Comparison of ENCODE assay signal across 8 cellular contexts in the genomic region with DNA sequence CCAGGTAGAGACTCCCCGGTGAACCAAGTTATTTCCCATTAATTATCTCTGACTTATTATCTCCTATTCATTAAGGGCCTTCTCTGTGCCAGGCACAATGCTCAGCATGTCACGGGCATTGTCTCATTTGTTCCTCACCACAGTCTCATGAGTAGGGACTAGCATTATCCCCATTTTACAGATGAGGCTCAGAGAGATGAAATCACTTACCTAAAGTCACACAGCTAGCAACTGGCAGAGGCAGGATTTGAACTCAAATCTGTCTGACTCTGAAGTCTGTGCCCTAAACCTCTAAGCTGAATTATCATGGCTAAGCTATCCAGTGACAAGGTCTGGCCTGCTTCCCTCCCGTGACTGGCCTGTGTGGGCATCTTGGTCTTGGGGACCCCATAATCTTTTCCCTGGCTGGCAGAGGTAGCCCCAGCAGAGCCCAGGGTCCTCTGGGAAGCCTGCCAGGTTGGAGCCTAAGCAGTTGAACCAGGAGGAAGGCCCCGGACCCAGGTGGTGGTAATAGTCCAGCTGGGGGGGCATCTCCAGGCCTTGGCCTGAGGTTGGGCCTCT. TPM values are rescaled to one million over a fixed set of nuclear protein-coding genes. Genes with fewer than 3 reads are reported as not detected.
DNase-seq lines count a peak whose midpoint lies in the region; ATAC-seq and TF ChIP-seq lines count a peak whose summit lies in the region.

No MANE protein-coding gene starts in this region.

- POLR2A ChIA-PET in CD8-positive, alpha-beta T cell (lab: Charles Lee), result interaction anchor here (0.9 to 4.9 kb wide), 10 partner anchors 9 to 1355 kb away, joined by 3 to 78 read pairs (median 6); partner anchors contain the start of genes AGO3, EVA1B, THRAP3 and TRAPPC3
- POLR2A ChIA-PET in Panc1 (lab: Charles Lee), result interaction anchor here (0.6 kb wide), 1 partner anchor 34 kb away, joined by 7 read pairs; no protein-coding TSS in a partner anchor

- H3K4me3 ChIP-seq in CD8-positive, alpha-beta T cell (ENCODE audit: low read depth, low read length), result peak overlapping the region; percentile 59
- H3K4me3 ChIP-seq in Panc1 (ENCODE audit: low read depth in 2 of 2, low read length in 2 of 2) (peak overlapping the region; percentile 24 to 48; a peak in 3 of 4 replicates), endodermal cell (ENCODE audit: low read length) (peak overlapping the region; percentile 76), ovary (peak overlapping the region; percentile 32)

- no peak for TF ChIP-seq POLR2A in ovary (IDR thresholded peaks at IDR 0.05)

- ATAC-seq in CD8-positive, alpha-beta T cell, result no peak
- ATAC-seq in Panc1 (no peak), HG03460 (IDR thresholded peaks at IDR 0.05; ENCODE audit: unreplicated experiment) (no peak), HG03280 (IDR thresholded peaks at IDR 0.05; ENCODE audit: unreplicated experiment) (no peak)

- H3K9me3 Mint-ChIP-seq in CD8-positive, alpha-beta T cell, result no peaks in the 10 kb centered on the region
- no peaks in the 10 kb centered on the region for H3K9me3 Mint-ChIP-seq in endodermal cell

- H3K4me1 Mint-ChIP-seq in CD8-positive, alpha-beta T cell (ENCODE audit: low read depth), result peaks cover 67% of the 10 kb centered on the region
- H3K4me1 Mint-ChIP-seq in endodermal cell, result peaks cover 56% of the 10 kb centered on the region

- peak overlapping the region; percentile 87 for H3K27ac ChIP-seq in CD8-positive, alpha-beta T cell (ENCODE audit: low read depth, low read length)
- H3K27ac ChIP-seq in Panc1 (ENCODE audit: low read length) (peak overlapping the region; percentile 81), endodermal cell (ENCODE audit: low read depth, low read length) (peak overlapping the region; percentile 76), ovary (peak overlapping the region; percentile 77 to 87)

- CTCF ChIA-PET in CD8-positive, alpha-beta T cell (lab: Charles Lee), result interaction anchor here (1.0 to 6.5 kb wide), 9 partner anchors 9 to 125 kb away, joined by 3 to 95 read pairs (median 6); partner anchors contain the start of gene TRAPPC3
- CTCF ChIA-PET in Panc1 (lab: Charles Lee), result interaction anchor here (0.6 to 1.1 kb wide), 6 partner anchors 9 to 125 kb away, joined by 3 to 4 read pairs (median 4); partner anchors contain the start of genes THRAP3 and TRAPPC3

- no peak for TF ChIP-seq CTCF in CD8-positive, alpha-beta T cell (IDR thresholded peaks at IDR 0.05)
- TF ChIP-seq CTCF in Panc1 (IDR thresholded peaks at IDR 0.05) (no peak), endodermal cell (conservative IDR thresholded peaks at IDR 0.05) (no peak), ovary (IDR thresholded peaks at IDR 0.05) (no peak)

- no peaks in the 10 kb centered on the region for H3K27me3 ChIP-seq in CD8-positive, alpha-beta T cell (ENCODE audit: insufficient read depth, low read length)
- H3K27me3 ChIP-seq in Panc1 (ENCODE audit: control insufficient read depth, insufficient read depth, low read length) (no peaks in the 10 kb centered on the region), endodermal cell (ENCODE audit: control insufficient read depth, insufficient read depth, low read length, poor library complexity, severe bottlenecking) (no peaks in the 10 kb centered on the region), ovary (no peaks in the 10 kb centered on the region)

- peak overlapping the region; percentile 76 for H3K4me3 Mint-ChIP-seq in CD8-positive, alpha-beta T cell
- peak overlapping the region; percentile 51 for H3K4me3 Mint-ChIP-seq in endodermal cell

- intact Hi-C loops in CD8-positive, alpha-beta T cell (cut with DNase I, micrococcal nuclease), result no loop called here
- intact Hi-C loops in Panc1 (cut with micrococcal nuclease; ENCODE audit: unreplicated experiment), result no loop called here
- intact Hi-C loops in ovary (cut with DNase I), result no loop called here

- no peaks in the 10 kb centered on the region for H3K9me3 ChIP-seq in CD8-positive, alpha-beta T cell (ENCODE audit: low read length)
- H3K9me3 ChIP-seq in Panc1 (ENCODE audit: control insufficient read depth, insufficient read depth, low read depth, low read length) (no peaks in the 10 kb centered on the region), endodermal cell (ENCODE audit: control insufficient read depth, low read length) (no peaks in the 10 kb centered on the region), ovary (no peaks in the 10 kb centered on the region)

- no peak for DNase-seq in CD8-positive, alpha-beta T cell
- DNase-seq in Panc1 (ENCODE audit: low read depth, low spot score) (no peak), endodermal cell (no peak), ovary (no peak), retina (no peak)
- DNase-seq in activated CD4-positive, CD25-positive, alpha-beta regulatory T cell treated with anti-CD3 and anti-CD28 coated beads, Interleukin-2, amount 50 U/mL, for 72 hours, result no peak

- peak overlapping the region; percentile 91 for H3K27ac Mint-ChIP-seq in CD8-positive, alpha-beta T cell
- H3K27ac Mint-ChIP-seq in endodermal cell, result peak overlapping the region; percentile 87

- BruUV-seq in Panc1 (replicated peaks; lab: Mats Ljungman, UMichigan), result no TSS peak

- peaks cover 62% of the 10 kb centered on the region for H3K4me1 ChIP-seq in CD8-positive, alpha-beta T cell (ENCODE audit: insufficient read depth, low read length)
- H3K4me1 ChIP-seq in Panc1 (ENCODE audit: control insufficient read depth, insufficient read depth, low read length) (peaks cover 48% of the 10 kb centered on the region), endodermal cell (ENCODE audit: control insufficient read depth, insufficient read depth, low read length) (peaks cover 32% of the 10 kb centered on the region), ovary (ENCODE audit: insufficient read depth) (peaks cover 25% of the 10 kb centered on the region)

- no peaks in the 10 kb centered on the region for H3K27me3 Mint-ChIP-seq in CD8-positive, alpha-beta T cell (ENCODE audit: low read depth)
- H3K27me3 Mint-ChIP-seq in endodermal cell (ENCODE audit: insufficient read depth), result no peaks in the 10 kb centered on the region

- H3K36me3 Mint-ChIP-seq in CD8-positive, alpha-beta T cell, result peaks cover 41% of the 10 kb centered on the region
- peaks cover 27% of the 10 kb centered on the region for H3K36me3 Mint-ChIP-seq in endodermal cell (ENCODE audit: low read depth)

- in situ Hi-C loops in Panc1 (cut with HindIII; ENCODE audit: low pct_unique_long_range_greater_than_20kb, low sequenced_read_pairs), result no loop called here

- WGBS in endodermal cell (ENCODE audit: insufficient coverage in 1 of 2, insufficient read length in 1 of 2), 2 experiments, result 93 to 95% methylated on average over 3 to 4 of the region's 4 CpGs
- 40 to 75% (median 49%) methylated on average over 3 to 4 of the region's 4 CpGs for WGBS in ovary, 3 donors

- no peak overlapping the region for H3K9ac ChIP-seq in endodermal cell (ENCODE audit: extremely low read depth, low read length, poor library complexity, severe bottlenecking)

- no peaks in the 10 kb centered on the region for H3K36me3 ChIP-seq in CD8-positive, alpha-beta T cell (ENCODE audit: insufficient read depth, low read length)
- H3K36me3 ChIP-seq in Panc1 (ENCODE audit: control insufficient read depth, insufficient read depth, low read length), result peaks cover 2% of the 10 kb centered on the region
- peaks cover 45% of the 10 kb centered on the region for H3K36me3 ChIP-seq in endodermal cell (ENCODE audit: control insufficient read depth, insufficient read depth, low read length)
- no peaks in the 10 kb centered on the region for H3K36me3 ChIP-seq in ovary

- no peak for TF ChIP-seq EP300 in ovary (IDR thresholded peaks at IDR 0.05)

RNA-seq across cellular contexts. Expression of gene MAP7D1, which starts 4.5 kb away (rescaled TPM):
- 100 to 1,000 TPM; 113 to 117 TPM for total RNA-seq in CD8-positive, alpha-beta T cell
- total RNA-seq in Panc1 (2021; ENCODE audit: unreplicated experiment) (212 TPM), endodermal cell (100 to 1,000 TPM; 119 to 120 TPM), ovary (10 to 100 TPM; 34.9 to 99.1 (median 69.0) TPM)
- 223 TPM for polyA plus RNA-seq in Panc1 (2012; ENCODE audit: insufficient read length)
- 121 TPM for polyA plus RNA-seq in endodermal cell (2013, experiment 1 of 2)
- 114 TPM for polyA plus RNA-seq in endodermal cell (2013, experiment 2 of 2)
- polyA plus RNA-seq in ovary, result 10 to 100 TPM; 31.4 to 44.3 TPM

RNA-seq across cellular contexts. Expression of gene TRAPPC3, which starts 11.2 kb away (rescaled TPM):
- total RNA-seq in CD8-positive, alpha-beta T cell, result 10 to 100 TPM; 18.4 to 21.6 TPM
- 98.7 TPM for total RNA-seq in Panc1 (2021; ENCODE audit: unreplicated experiment)
- 150 TPM for polyA plus RNA-seq in Panc1 (2012; ENCODE audit: insufficient read length)
- total RNA-seq in endodermal cell, result 10 to 100 TPM; 61.5 to 79.9 TPM
- 69.1 TPM for polyA plus RNA-seq in endodermal cell (2013, experiment 1 of 2)
- 71.4 TPM for polyA plus RNA-seq in endodermal cell (2013, experiment 2 of 2)
- total RNA-seq in ovary, result 10 to 100 TPM; 42.3 to 49.6 (median 45.2) TPM
- polyA plus RNA-seq in ovary, result 10 to 100 TPM; 44.0 to 94.6 TPM

RNA-seq across cellular contexts. Expression of gene COL8A2, which starts 35.4 kb away (rescaled TPM):
- total RNA-seq in CD8-positive, alpha-beta T cell, result under 1 TPM in 1 of 2 experiments, not detected in 1; 0.08 TPM
- total RNA-seq in Panc1 (2021; ENCODE audit: unreplicated experiment) (1.2 TPM), endodermal cell (under 1 TPM; 0.18 to 0.40 TPM), ovary (1 to 10 TPM; 2.5 to 6.2 (median 4.1) TPM)
- polyA plus RNA-seq in Panc1 (2012; ENCODE audit: insufficient read length), result 1.9 TPM
- 1.7 TPM for polyA plus RNA-seq in endodermal cell (2013, experiment 1 of 2)
- 1.7 TPM for polyA plus RNA-seq in endodermal cell (2013, experiment 2 of 2)
- polyA plus RNA-seq in ovary, result 1 to 10 TPM; 2.3 to 4.6 TPM
